6 cellular contexts compared by ENCODE assay signal in genomic region chr3:1135194-1135593, GRCh38. TPM values are rescaled to one million over a fixed set of nuclear protein-coding genes. Genes with fewer than 3 reads are reported as not detected.
"Had no signal": no experiment of that assay in that cellular context is flagged by ENCODE, and none has a peak within 500 bp of the region (broad histone marks: within the 10 kb centered on the region; RNA-seq: fewer than 3 reads in every experiment).

No MANE protein-coding gene starts in this region.

- H3K27ac ChIP-seq: HL-60 had no signal

- DNase-seq: IMR-90 had no signal

- ATAC-seq: HepG2, K562 had no signal

- H3K4me3 ChIP-seq: K562 had no signal

RNA-seq across cellular contexts. Expression of gene CNTN6, which starts 42.4 kb away (rescaled TPM):
- total RNA-seq: HepG2, HT-29, IMR-90, K562 had no signal
- polyA plus RNA-seq: HepG2, IgD-negative memory B cell, IMR-90, K562 had no signal
